In genomic region chr11:95542868-95543551, GRCh38 we compare ENCODE assay signal across 30 cellular contexts.
"Had no signal": no experiment of that assay in that cellular context is flagged by ENCODE, and none has a peak within 500 bp of the region (broad histone marks: within the 10 kb centered on the region; RNA-seq: fewer than 3 reads in every experiment).

No MANE protein-coding gene starts in this region.

- H3K9me3 ChIP-seq: MG63, SJCRH30 had no signal

- H3K27me3 ChIP-seq: MG63, SJCRH30 had no signal

- DNase-seq: activated CD4-positive, alpha-beta T cell treated with anti-CD3 and anti-CD28 coated beads for 36 hours; activated CD4-positive, alpha-beta T cell treated with anti-CD3 and anti-CD28 coated beads, Interleukin-2, amount 10 ng/mL, durations not matched to agents 7 days and 5 days; activated CD4-positive, alpha-beta T cell treated with anti-CD3 and anti-CD28 coated beads, Interleukin-2, amount 50 U/mL, for 48 hours; activated CD8-positive, alpha-beta memory T cell treated with anti-CD3 and anti-CD28 coated beads, Interleukin-2, amount 10 ng/mL, durations not matched to agents 7 days and 5 days; activated CD8-positive, alpha-beta memory T cell treated with anti-CD3 and anti-CD28 coated beads, Interleukin-2, amount 50 U/mL, for 48 hours; activated effector memory CD4-positive, alpha-beta T cell treated with Interleukin-2 at 50 U/mL for 16 hours; activated naive CD4-positive, alpha-beta T cell treated with anti-CD3 and anti-CD28 coated beads, Interleukin-2, amount 10 ng/mL, durations not matched to agents 7 days and 5 days; activated naive CD8-positive, alpha-beta T cell treated with anti-CD3 and anti-CD28 coated beads, Interleukin-2, amount 50 U/mL, for 24 hours; activated T-cell treated with anti-CD3 and anti-CD28 coated beads, Interleukin-2, amount 50 U/mL, for 48 hours; anterior cingulate cortex; Kasumi-1; KG1; MG63; NCI-H1048; NCI-H1105 treated with DMSO at 0.1 percent for 48 hours; NCI-H1436; NCI-H1694; NCI-H1930; NCI-H345; NCI-H510A; NCI-H526; NCI-H748 treated with DMSO at 0.1 percent for 48 hours; NK-92 treated with Interleukin-12 subunit alpha and Interleukin-12 subunit beta, amount 100 ng/mL, for 24 hours; SHP77; SJCRH30; T1000 had no signal

- ATAC-seq: activated CD4-positive, alpha-beta T cell treated with anti-CD3 and anti-CD28 coated beads for 36 hours; activated CD4-positive, CD25-positive, alpha-beta regulatory T cell treated with anti-CD3 and anti-CD28 coated beads, Interleukin-2, amount 50 U/mL, for 24 hours; activated CD8-positive, alpha-beta memory T cell treated with anti-CD3 and anti-CD28 coated beads, Interleukin-2, amount 10 ng/mL, durations not matched to agents 7 days and 5 days; activated naive CD8-positive, alpha-beta T cell treated with anti-CD3 and anti-CD28 coated beads, Interleukin-2, amount 50 U/mL, for 24 hours; WTC11 had no signal

- H3K27ac ChIP-seq: SJCRH30, SK-N-MC had no signal

- H3K36me3 ChIP-seq: MG63, SJCRH30 had no signal

- H3K4me1 ChIP-seq: SJCRH30 had no signal

- H3K4me3 ChIP-seq: MG63, SJCRH30, SK-N-MC had no signal

- FAIRE-seq: TTC549 had no signal
